In the genomic region with DNA sequence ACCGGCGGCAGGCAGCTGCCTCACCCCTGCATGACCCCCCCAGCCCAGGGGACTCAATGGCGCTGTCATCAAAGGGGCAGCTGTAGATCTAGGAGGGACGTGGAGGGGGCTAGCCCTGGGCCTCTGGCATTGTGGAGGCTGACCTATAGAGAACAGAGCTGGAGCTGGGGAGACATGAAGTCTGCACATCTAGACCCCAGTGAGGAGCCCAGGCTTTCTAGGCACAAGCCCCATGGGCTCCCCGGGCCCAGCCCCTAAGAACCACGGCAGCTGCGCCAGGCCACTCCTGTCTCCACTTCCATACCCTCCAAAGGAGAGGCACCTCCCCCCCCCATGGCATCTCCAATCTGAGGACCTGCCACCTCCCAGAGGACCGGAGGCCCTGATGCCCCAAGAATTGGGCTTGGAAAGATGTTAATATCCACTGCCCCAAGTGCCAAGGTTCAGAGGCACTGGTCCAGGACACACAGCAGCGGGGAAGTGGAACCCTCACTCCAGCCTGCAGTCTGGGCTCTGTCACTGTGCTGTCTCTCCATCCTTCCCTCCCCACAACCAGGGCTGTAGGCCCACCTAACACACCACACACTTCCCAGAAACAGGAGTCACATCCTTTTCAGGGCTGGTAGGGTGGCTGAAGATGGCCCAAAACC, we compare ENCODE assay signal across 1 cellular context.
TF ChIP-seq lines count a peak whose summit lies in the region.

No MANE protein-coding gene starts in this region.

TF ChIP-seq in WTC11, 78 proteins besides CTCF, POLR2A, EP300 and RAD21 (continued from another document):
- TF ChIP-seq ATF2 (CRISPR knock-in tag; IDR thresholded peaks at IDR 0.05; ENCODE audit: borderline replicate concordance, low read depth) (no peak), NFYB (CRISPR knock-in tag; conservative IDR thresholded peaks at IDR 0.05; ENCODE audit: low read depth) (no peak), ATF6 (CRISPR knock-in tag; IDR thresholded peaks at IDR 0.05) (no peak), JUN (CRISPR knock-in tag; IDR thresholded peaks at IDR 0.05) (no peak), USF2 (CRISPR knock-in tag; IDR thresholded peaks at IDR 0.05) (no peak), IRF2 (CRISPR knock-in tag; IDR thresholded peaks at IDR 0.05; ENCODE audit: borderline replicate concordance, low read depth) (no peak), AFF4 (CRISPR knock-in tag; IDR thresholded peaks at IDR 0.05; ENCODE audit: borderline replicate concordance) (no peak), ELF4 (CRISPR knock-in tag; IDR thresholded peaks at IDR 0.05; ENCODE audit: low read depth) (no peak)
